In genomic region chr2:233497692-233498091, GRCh38 we compare ENCODE assay signal across 18 cellular contexts.
A peak's percentile ranks its signal among the peaks of the same experiment; 100 is the strongest.
DNase-seq lines count a peak whose midpoint lies in the region; ATAC-seq and TF ChIP-seq lines count a peak whose summit lies in the region.
"Had no signal": no experiment of that assay in that cellular context is flagged by ENCODE, and none has a peak within 500 bp of the region (broad histone marks: within the 10 kb centered on the region; RNA-seq: fewer than 3 reads in every experiment).

No MANE protein-coding gene starts in this region.

- no peaks in the 10 kb centered on the region for H3K27me3 Mint-ChIP-seq in stimulated activated naive CD8-positive, alpha-beta T cell treated with anti-CD3 and anti-CD28 coated beads, Interleukin-15, amount 100 ng/mL, for 72 hours
- H3K27me3 Mint-ChIP-seq in activated B cell treated with CpG ODN at 0.5 μM for 24 hours = no peaks in the 10 kb centered on the region
- H3K27me3 Mint-ChIP-seq in activated T-helper 17 cell treated with anti-CD3 and anti-CD28 coated beads, Interleukin-2, amount 50 U/mL, for 72 hours = no peaks in the 10 kb centered on the region

- H3K9me3 Mint-ChIP-seq in stimulated activated naive CD8-positive, alpha-beta T cell treated with anti-CD3 and anti-CD28 coated beads, Interleukin-15, amount 100 ng/mL, for 72 hours = peaks cover 4 to 13% of the 10 kb centered on the region in 2 donors
- peaks cover 10% of the 10 kb centered on the region for H3K9me3 Mint-ChIP-seq in activated B cell treated with CpG ODN at 0.5 μM for 24 hours
- peaks cover 10% of the 10 kb centered on the region for H3K9me3 Mint-ChIP-seq in activated T-helper 17 cell treated with anti-CD3 and anti-CD28 coated beads, Interleukin-2, amount 50 U/mL, for 72 hours

- H3K9me3 ChIP-seq in lower lobe of right lung = no peaks in the 10 kb centered on the region
- H3K9me3 ChIP-seq: SJSA1 had no signal

- no peaks in the 10 kb centered on the region for H3K4me1 ChIP-seq in lower lobe of right lung
- H3K4me1 ChIP-seq: SJSA1 had no signal

- CTCF ChIA-PET in activated B cell treated with CpG ODN at 0.5 μM for 24 hours (lab: Charles Lee) = interaction anchor here (0.9 to 1.4 kb wide), 3 partner anchors 15 to 69 kb away, joined by 3 to 4 read pairs (median 3); partner anchors contain the start of gene USP40

- H3K27ac Mint-ChIP-seq in stimulated activated naive CD8-positive, alpha-beta T cell treated with anti-CD3 and anti-CD28 coated beads, Interleukin-15, amount 100 ng/mL, for 72 hours = peak overlapping the region in 1 of 2 donors; percentile 68
- H3K27ac Mint-ChIP-seq in activated B cell treated with CpG ODN at 0.5 μM for 24 hours = peak overlapping the region; percentile 56
- H3K27ac Mint-ChIP-seq in activated T-helper 17 cell treated with anti-CD3 and anti-CD28 coated beads, Interleukin-2, amount 50 U/mL, for 72 hours = no peak overlapping the region
- H3K27ac Mint-ChIP-seq: CD14-positive monocyte had no signal

- H3K36me3 ChIP-seq in lower lobe of right lung = peaks cover 65% of the 10 kb centered on the region

- peaks cover 21% of the 10 kb centered on the region for H3K4me1 Mint-ChIP-seq in stimulated activated naive CD8-positive, alpha-beta T cell treated with anti-CD3 and anti-CD28 coated beads, Interleukin-15, amount 100 ng/mL, for 72 hours
- peaks cover 12% of the 10 kb centered on the region for H3K4me1 Mint-ChIP-seq in activated B cell treated with CpG ODN at 0.5 μM for 24 hours
- H3K4me1 Mint-ChIP-seq in activated T-helper 17 cell treated with anti-CD3 and anti-CD28 coated beads, Interleukin-2, amount 50 U/mL, for 72 hours = peaks cover 7% of the 10 kb centered on the region

- no peak for TF ChIP-seq CTCF in activated B cell treated with CpG ODN at 0.5 μM for 24 hours (IDR thresholded peaks at IDR 0.05)
- no peak for TF ChIP-seq CTCF in GM10266 (IDR thresholded peaks at IDR 0.05; ENCODE audit: control insufficient read depth, insufficient read depth, low read depth, missing control alignments)
- TF ChIP-seq CTCF in lower lobe of right lung (IDR thresholded peaks at IDR 0.05) = no peak

- H3K27ac ChIP-seq in lower lobe of right lung = no peak overlapping the region
- H3K27ac ChIP-seq: HL-60, SJSA1 had no signal

- POLR2A ChIA-PET in activated B cell treated with CpG ODN at 0.5 μM for 24 hours (lab: Charles Lee) = interaction anchor here (0.6 to 1.3 kb wide), 2 partner anchors 68 to 130 kb away, joined by 9 to 11 read pairs; no protein-coding TSS in a partner anchor

- H3K4me3 ChIP-seq in lower lobe of right lung = no peak overlapping the region
- H3K4me3 ChIP-seq: SJSA1 had no signal

- peaks cover 42% of the 10 kb centered on the region for H3K36me3 Mint-ChIP-seq in activated B cell treated with CpG ODN at 0.5 μM for 24 hours (ENCODE audit: low read depth)
- H3K36me3 Mint-ChIP-seq in activated T-helper 17 cell treated with anti-CD3 and anti-CD28 coated beads, Interleukin-2, amount 50 U/mL, for 72 hours (ENCODE audit: low read depth) = peaks cover 46% of the 10 kb centered on the region

- DNase-seq in stimulated activated naive CD8-positive, alpha-beta T cell treated with anti-CD3 and anti-CD28 coated beads, Interleukin-15, Interleukin-2, amounts not matched to agents 100 U/mL and 50 U/mL, for 24 hours = no peak
- DNase-seq in stimulated activated naive CD8-positive, alpha-beta T cell treated with anti-CD3 and anti-CD28 coated beads, Interleukin-15, amount 100 ng/mL, for 72 hours = no peak
- no peak for DNase-seq in activated B cell treated with CpG ODN at 0.5 μM for 24 hours
- DNase-seq in posterior vena cava (ENCODE audit: low spot score) = peak; percentile 43
- DNase-seq in GM10266 (ENCODE audit: extremely low spot score) = no peak
- no peak for DNase-seq in lower lobe of right lung
- DNase-seq: 8988T, H9, NCI-H1694, NCI-H2081, NCI-H2171, NCI-H524 treated with DMSO at 0.1 percent for 48 hours had no signal

- H3K4me3 Mint-ChIP-seq in stimulated activated naive CD8-positive, alpha-beta T cell treated with anti-CD3 and anti-CD28 coated beads, Interleukin-15, amount 100 ng/mL, for 72 hours = no peak overlapping the region
- H3K4me3 Mint-ChIP-seq in activated B cell treated with CpG ODN at 0.5 μM for 24 hours = peak overlapping the region; percentile 35
- H3K4me3 Mint-ChIP-seq in activated T-helper 17 cell treated with anti-CD3 and anti-CD28 coated beads, Interleukin-2, amount 50 U/mL, for 72 hours = no peak overlapping the region
- H3K4me3 Mint-ChIP-seq: CD14-positive monocyte, H9 had no signal

- intact Hi-C loops in activated B cell treated with CpG ODN at 0.5 μM for 24 hours (cut with micrococcal nuclease) = loop anchor here (5.0 kb wide), 1 partner anchor 215 kb away; the partner anchor contains the start of gene UGT1A5
- intact Hi-C loops in posterior vena cava (cut with DNase I) = no loop called here
- intact Hi-C loops in lower lobe of right lung (cut with DNase I) = no loop called here

- ATAC-seq in stimulated activated naive CD8-positive, alpha-beta T cell treated with anti-CD3 and anti-CD28 coated beads, Interleukin-15, Interleukin-2, amounts not matched to agents 100 U/mL and 50 U/mL, for 24 hours = peak; percentile 28
- no peak for ATAC-seq in stimulated activated naive CD8-positive, alpha-beta T cell treated with anti-CD3 and anti-CD28 coated beads, Interleukin-15, amount 100 ng/mL, for 72 hours
- no peak for ATAC-seq in activated B cell treated with CpG ODN at 0.5 μM for 24 hours (ENCODE audit: low read depth)
- no peak for ATAC-seq in activated T-helper 17 cell treated with anti-CD3 and anti-CD28 coated beads, Interleukin-2, amount 50 U/mL, for 72 hours (replicated peaks)
- no peak for ATAC-seq in lower lobe of right lung
- ATAC-seq: HepG2, Right ventricle myocardium inferior had no signal

- H3K27me3 ChIP-seq in lower lobe of right lung (ENCODE audit: low read depth) = no peaks in the 10 kb centered on the region
- H3K27me3 ChIP-seq: SJSA1 had no signal
